Comparison of ENCODE assay signal across 1 cellular context in genomic region chr3:190222916-190223315, GRCh38.
TF ChIP-seq lines count a peak whose summit lies in the region.

No MANE protein-coding gene starts in this region.

TF ChIP-seq in HepG2, 621 proteins besides CTCF, POLR2A, EP300 and RAD21:
- TF ChIP-seq, protein P1, sequence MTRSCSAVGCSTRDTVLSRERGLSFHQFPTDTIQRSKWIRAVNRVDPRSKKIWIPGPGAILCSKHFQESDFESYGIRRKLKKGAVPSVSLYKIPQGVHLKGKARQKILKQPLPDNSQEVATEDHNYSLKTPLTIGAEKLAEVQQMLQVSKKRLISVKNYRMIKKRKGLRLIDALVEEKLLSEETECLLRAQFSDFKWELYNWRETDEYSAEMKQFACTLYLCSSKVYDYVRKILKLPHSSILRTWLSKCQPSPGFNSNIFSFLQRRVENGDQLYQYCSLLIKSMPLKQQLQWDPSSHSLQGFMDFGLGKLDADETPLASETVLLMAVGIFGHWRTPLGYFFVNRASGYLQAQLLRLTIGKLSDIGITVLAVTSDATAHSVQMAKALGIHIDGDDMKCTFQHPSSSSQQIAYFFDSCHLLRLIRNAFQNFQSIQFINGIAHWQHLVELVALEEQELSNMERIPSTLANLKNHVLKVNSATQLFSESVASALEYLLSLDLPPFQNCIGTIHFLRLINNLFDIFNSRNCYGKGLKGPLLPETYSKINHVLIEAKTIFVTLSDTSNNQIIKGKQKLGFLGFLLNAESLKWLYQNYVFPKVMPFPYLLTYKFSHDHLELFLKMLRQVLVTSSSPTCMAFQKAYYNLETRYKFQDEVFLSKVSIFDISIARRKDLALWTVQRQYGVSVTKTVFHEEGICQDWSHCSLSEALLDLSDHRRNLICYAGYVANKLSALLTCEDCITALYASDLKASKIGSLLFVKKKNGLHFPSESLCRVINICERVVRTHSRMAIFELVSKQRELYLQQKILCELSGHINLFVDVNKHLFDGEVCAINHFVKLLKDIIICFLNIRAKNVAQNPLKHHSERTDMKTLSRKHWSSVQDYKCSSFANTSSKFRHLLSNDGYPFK (CRISPR knock-in tag; IDR thresholded peaks at IDR 0.05; ENCODE audit: borderline replicate concordance) = no peak
- TF ChIP-seq STAT5B (CRISPR knock-in tag; IDR thresholded peaks at IDR 0.05) = no peak
- no peak for TF ChIP-seq SRY (CRISPR knock-in tag; IDR thresholded peaks at IDR 0.05)
- TF ChIP-seq MIXL1 (CRISPR knock-in tag; IDR thresholded peaks at IDR 0.05) = no peak
- no peak for TF ChIP-seq ZNF724P (CRISPR knock-in tag; IDR thresholded peaks at IDR 0.05; ENCODE audit: borderline replicate concordance)
- TF ChIP-seq HDAC2 (CRISPR knock-in tag; IDR thresholded peaks at IDR 0.05) = no peak
- no peak for TF ChIP-seq YY1 (IDR thresholded peaks at IDR 0.05; ENCODE audit: insufficient read depth, insufficient replicate concordance, low read depth, low read length)
- no peak for TF ChIP-seq PAX8 (CRISPR knock-in tag; IDR thresholded peaks at IDR 0.05; ENCODE audit: borderline replicate concordance)
- no peak for TF ChIP-seq RCOR2 (CRISPR knock-in tag; IDR thresholded peaks at IDR 0.05)
- TF ChIP-seq NONO (IDR thresholded peaks at IDR 0.05) = no peak
- no peak for TF ChIP-seq NONO (CRISPR knock-in tag; conservative IDR thresholded peaks at IDR 0.05)
- TF ChIP-seq NR1H2 (CRISPR knock-in tag; IDR thresholded peaks at IDR 0.05; ENCODE audit: borderline replicate concordance, low read depth) = no peak
